In the genomic region with DNA sequence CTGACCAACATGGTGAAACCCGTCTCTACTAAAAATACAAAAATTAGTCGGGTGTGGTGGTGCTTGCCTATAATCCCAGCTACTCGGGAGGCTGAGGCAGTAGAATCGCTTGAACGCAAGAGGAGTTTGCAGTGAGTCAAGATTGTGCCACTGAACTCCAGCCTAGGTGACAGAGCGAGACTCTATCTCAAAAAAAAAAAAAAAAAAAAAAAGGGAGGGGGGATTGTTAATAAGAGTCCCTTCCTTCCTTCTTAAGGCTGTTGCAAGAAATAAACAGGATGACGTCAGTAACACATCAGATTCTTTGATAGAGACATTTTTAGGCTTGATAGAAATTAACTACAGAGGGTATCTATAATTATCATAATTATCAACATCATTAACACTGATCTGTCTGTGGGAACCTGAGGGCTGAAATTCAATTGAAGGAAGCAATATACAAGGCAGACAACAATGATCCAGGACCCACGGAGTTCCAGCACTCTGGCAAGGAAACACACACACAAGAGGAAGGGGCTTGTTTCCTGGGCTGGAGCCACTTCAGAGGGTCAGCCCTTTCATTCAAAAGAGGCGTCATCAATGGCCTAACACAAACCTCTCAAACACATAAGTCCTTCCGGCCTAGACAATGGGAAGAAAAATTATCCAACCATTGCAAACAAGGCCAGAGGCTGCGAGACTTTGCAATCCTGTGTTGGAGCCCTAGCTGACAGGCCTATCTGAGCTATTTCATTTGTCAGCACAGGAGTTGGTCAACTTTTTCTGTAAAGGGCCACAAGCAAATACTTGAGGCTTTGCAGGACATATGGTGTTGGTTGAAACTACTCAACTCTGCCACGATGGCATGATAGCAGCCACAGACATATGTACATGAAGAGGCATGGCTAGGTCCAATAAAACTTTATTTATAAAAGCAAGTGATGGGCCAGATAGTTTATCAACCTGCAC, we compare ENCODE assay signal across 14 cellular contexts.
DNase-seq lines count a peak whose midpoint lies in the region; ATAC-seq, FAIRE-seq and TF ChIP-seq lines count a peak whose summit lies in the region.
"Had no signal": no experiment of that assay in that cellular context is flagged by ENCODE, and none has a peak within 500 bp of the region (broad histone marks: within the 10 kb centered on the region; RNA-seq: fewer than 3 reads in every experiment).

No MANE protein-coding gene starts in this region.

- H3K4me1 Mint-ChIP-seq in progenitor cell of endocrine pancreas (ENCODE audit: low read depth), result peaks cover 9% of the 10 kb centered on the region

- intact Hi-C loops in Right ventricle myocardium superior (cut with DNase I), result no loop called here
- intact Hi-C loops in lower leg skin (cut with DNase I; ENCODE audit: low total_unique reads), result no loop called here
- intact Hi-C loops in left colon (cut with DNase I, micrococcal nuclease), result no loop called here

- no peaks in the 10 kb centered on the region for H3K9me3 Mint-ChIP-seq in progenitor cell of endocrine pancreas (ENCODE audit: low read depth)
- H3K9me3 Mint-ChIP-seq: activated B cell treated with CpG ODN at 0.5 μM for 24 hours had no signal

- no peak for TF ChIP-seq POLR2A in lower leg skin (IDR thresholded peaks at IDR 0.05)

- H3K4me3 Mint-ChIP-seq in progenitor cell of endocrine pancreas (ENCODE audit: low read depth), result no peak overlapping the region
- H3K4me3 Mint-ChIP-seq: activated B cell treated with CpG ODN at 0.5 μM for 24 hours had no signal

- no peaks in the 10 kb centered on the region for H3K27me3 Mint-ChIP-seq in progenitor cell of endocrine pancreas
- H3K27me3 Mint-ChIP-seq: activated B cell treated with CpG ODN at 0.5 μM for 24 hours had no signal

- ATAC-seq in Right ventricle myocardium superior (ENCODE audit: poor library complexity) (peak; percentile 48), HG03432 (IDR thresholded peaks at IDR 0.05; ENCODE audit: unreplicated experiment) (no peak), GM21825 (IDR thresholded peaks at IDR 0.05; ENCODE audit: unreplicated experiment) (no peak), left colon (no peak)
- ATAC-seq: sciatic nerve had no signal

- H3K27ac Mint-ChIP-seq in progenitor cell of endocrine pancreas, result peak overlapping the region; percentile 85
- H3K27ac Mint-ChIP-seq: activated B cell treated with CpG ODN at 0.5 μM for 24 hours had no signal

- 81 to 85% methylated on average over 12 of the region's 12 CpGs for WGBS in lower leg skin, 2 donors

- H3K36me3 Mint-ChIP-seq in progenitor cell of endocrine pancreas (ENCODE audit: insufficient read depth), result peaks cover 5% of the 10 kb centered on the region

- TF ChIP-seq CTCF in progenitor cell of endocrine pancreas (IDR thresholded peaks at IDR 0.05; ENCODE audit: unreplicated experiment), result no peak
- TF ChIP-seq CTCF in lower leg skin (IDR thresholded peaks at IDR 0.05), result no peak

- H3K4me3 ChIP-seq in lower leg skin (ENCODE audit: low read depth, poor library complexity, severe bottlenecking), result no peak overlapping the region
- H3K4me3 ChIP-seq: colonic mucosa had no signal

- peak; percentile 31 for FAIRE-seq in GM18507 (lab: Jason Lieb, UNC)

- DNase-seq in GM18507 (ENCODE audit: extremely low spot score, insufficient read length, low read depth) (no peak), NCI-H510A treated with DMSO at 0.1 percent for 48 hours (lab: John Stamatoyannopoulos, UW) (peak; percentile 92), Right ventricle myocardium superior (no peak), progenitor cell of endocrine pancreas (ENCODE audit: low spot score, unreplicated experiment) (no peak), lower leg skin (ENCODE audit: low spot score in 2 of 2) (no peak), left colon (no peak)
- DNase-seq: activated B cell treated with CpG ODN at 0.5 μM for 24 hours; activated T-cell treated with anti-CD3 and anti-CD28 coated beads, Interleukin-2, amount 50 U/mL, for 1 hour; colonic mucosa; IMR-90; OCI-M1 had no signal
